ENCODE assay signal across 9 cellular contexts in genomic region chr15:82808634-82809041, GRCh38.
A peak's percentile ranks its signal among the peaks of the same experiment; 100 is the strongest.
DNase-seq lines count a peak whose midpoint lies in the region; ATAC-seq and TF ChIP-seq lines count a peak whose summit lies in the region.
"Had no signal": no experiment of that assay in that cellular context is flagged by ENCODE, and none has a peak within 500 bp of the region (broad histone marks: within the 10 kb centered on the region; RNA-seq: fewer than 3 reads in every experiment).

No MANE protein-coding gene starts in this region.

- H3K9me3 Mint-ChIP-seq in stimulated activated naive CD8-positive, alpha-beta T cell treated with anti-CD3 and anti-CD28 coated beads, Interleukin-15, Interleukin-2, amounts not matched to agents 100 ng/mL and 50 ng/mL, for 24 hours, result no peaks in the 10 kb centered on the region
- H3K9me3 Mint-ChIP-seq in activated naive CD8-positive, alpha-beta T cell treated with anti-CD3 and anti-CD28 coated beads, Interleukin-2, amount 50 U/mL, for 24 hours, result no peaks in the 10 kb centered on the region
- H3K9me3 Mint-ChIP-seq: HFFc6 had no signal

- H3K4me3 ChIP-seq in muscle layer of colon (ENCODE audit: low read depth in 1 of 2, low read length in 2 of 2) (peak overlapping the region in 1 of 2 donors; percentile 95), foreskin fibroblast (ENCODE audit: low read depth in 1 of 2, low read length in 2 of 2) (no peak overlapping the region)

- H3K27ac Mint-ChIP-seq in stimulated activated naive CD8-positive, alpha-beta T cell treated with anti-CD3 and anti-CD28 coated beads, Interleukin-15, Interleukin-2, amounts not matched to agents 100 ng/mL and 50 ng/mL, for 24 hours, result peak overlapping the region; percentile 78
- H3K27ac Mint-ChIP-seq in activated naive CD8-positive, alpha-beta T cell treated with anti-CD3 and anti-CD28 coated beads, Interleukin-2, amount 50 U/mL, for 24 hours, result peak overlapping the region; percentile 81

- no peak for DNase-seq in stimulated activated naive CD8-positive, alpha-beta T cell treated with anti-CD3 and anti-CD28 coated beads, Interleukin-15, Interleukin-2, amounts not matched to agents 100 U/mL and 50 U/mL, for 24 hours
- DNase-seq in activated naive CD8-positive, alpha-beta T cell treated with anti-CD3 and anti-CD28 coated beads, Interleukin-2, amount 50 U/mL, for 24 hours, result no peak
- no peak for DNase-seq in foreskin fibroblast

- peaks cover 13% of the 10 kb centered on the region for H3K36me3 Mint-ChIP-seq in stimulated activated naive CD8-positive, alpha-beta T cell treated with anti-CD3 and anti-CD28 coated beads, Interleukin-15, Interleukin-2, amounts not matched to agents 100 ng/mL and 50 ng/mL, for 24 hours (ENCODE audit: low read depth)
- H3K36me3 Mint-ChIP-seq in activated naive CD8-positive, alpha-beta T cell treated with anti-CD3 and anti-CD28 coated beads, Interleukin-2, amount 50 U/mL, for 24 hours (ENCODE audit: low read depth), result peaks cover 20% of the 10 kb centered on the region

- ATAC-seq in stimulated activated naive CD8-positive, alpha-beta T cell treated with anti-CD3 and anti-CD28 coated beads, Interleukin-15, Interleukin-2, amounts not matched to agents 100 U/mL and 50 U/mL, for 24 hours, result no peak
- ATAC-seq in activated naive CD8-positive, alpha-beta T cell treated with anti-CD3 and anti-CD28 coated beads, Interleukin-2, amount 50 U/mL, for 24 hours, result no peak
- ATAC-seq in HG02763 (IDR thresholded peaks at IDR 0.05; ENCODE audit: unreplicated experiment), result no peak
- no peak for ATAC-seq in HG02973 (IDR thresholded peaks at IDR 0.05; ENCODE audit: unreplicated experiment)
- no peak for ATAC-seq in HG02571 (IDR thresholded peaks at IDR 0.05; ENCODE audit: unreplicated experiment)

- H3K27me3 Mint-ChIP-seq in stimulated activated naive CD8-positive, alpha-beta T cell treated with anti-CD3 and anti-CD28 coated beads, Interleukin-15, Interleukin-2, amounts not matched to agents 100 ng/mL and 50 ng/mL, for 24 hours, result no peaks in the 10 kb centered on the region
- peaks cover 3% of the 10 kb centered on the region for H3K27me3 Mint-ChIP-seq in activated naive CD8-positive, alpha-beta T cell treated with anti-CD3 and anti-CD28 coated beads, Interleukin-2, amount 50 U/mL, for 24 hours

- peak overlapping the region; percentile 97 for H3K27ac ChIP-seq in muscle layer of colon (ENCODE audit: low read depth, low read length)

- no peak for TF ChIP-seq CTCF in foreskin fibroblast (IDR thresholded peaks at IDR 0.05; ENCODE audit: low read depth, low read length)

- H3K4me3 Mint-ChIP-seq in stimulated activated naive CD8-positive, alpha-beta T cell treated with anti-CD3 and anti-CD28 coated beads, Interleukin-15, Interleukin-2, amounts not matched to agents 100 ng/mL and 50 ng/mL, for 24 hours, result peak overlapping the region; percentile 72
- H3K4me3 Mint-ChIP-seq in activated naive CD8-positive, alpha-beta T cell treated with anti-CD3 and anti-CD28 coated beads, Interleukin-2, amount 50 U/mL, for 24 hours, result peak overlapping the region; percentile 71

- no peak overlapping the region for H3K9ac ChIP-seq in muscle layer of colon (ENCODE audit: low read length)

- H3K36me3 ChIP-seq in muscle layer of colon (ENCODE audit: insufficient read depth, low read length), result peaks cover under 1% of the 10 kb centered on the region

- H3K27me3 ChIP-seq in muscle layer of colon (ENCODE audit: control insufficient read depth in 1 of 2, insufficient read depth in 2 of 2, low read length in 2 of 2), result no peaks in the 10 kb centered on the region

- H3K4me1 ChIP-seq in muscle layer of colon (ENCODE audit: insufficient read depth, low read length), result peaks cover 24% of the 10 kb centered on the region

- no peaks in the 10 kb centered on the region for H3K9me3 ChIP-seq in muscle layer of colon (ENCODE audit: low read length)

- H3K4me1 Mint-ChIP-seq in stimulated activated naive CD8-positive, alpha-beta T cell treated with anti-CD3 and anti-CD28 coated beads, Interleukin-15, Interleukin-2, amounts not matched to agents 100 ng/mL and 50 ng/mL, for 24 hours (ENCODE audit: low read depth), result peaks cover 49% of the 10 kb centered on the region
- H3K4me1 Mint-ChIP-seq in activated naive CD8-positive, alpha-beta T cell treated with anti-CD3 and anti-CD28 coated beads, Interleukin-2, amount 50 U/mL, for 24 hours, result peaks cover 52% of the 10 kb centered on the region
